Comparison of ENCODE assay signal across 10 cellular contexts in genomic region chr3:188286087-188286513, GRCh38.
DNase-seq lines count a peak whose midpoint lies in the region; ATAC-seq and TF ChIP-seq lines count a peak whose summit lies in the region.
"Had no signal": no experiment of that assay in that cellular context is flagged by ENCODE, and none has a peak within 500 bp of the region (broad histone marks: within the 10 kb centered on the region; RNA-seq: fewer than 3 reads in every experiment).

No MANE protein-coding gene starts in this region.

- H3K27me3 ChIP-seq in adrenal gland = no peaks in the 10 kb centered on the region

- H3K9me3 ChIP-seq in adrenal gland (replicated peaks in 1 of 3) = no peaks in the 10 kb centered on the region

- 33 to 40% (median 37%) methylated on average over 3 of the region's 3 CpGs for WGBS in adrenal gland, 4 donors

- intact Hi-C loops in adrenal gland (cut with DNase I) (loop anchor here in 1 of 2 donors (10.0 kb wide), 1 partner anchor 541 kb away; the partner anchor contains the start of gene BCL6), left cardiac atrium (cut with DNase I) (no loop called here)

- peaks cover 3 to 26% of the 10 kb centered on the region in 2 donors for H3K36me3 Mint-ChIP-seq in stimulated activated naive B cell treated with anti-CD40 and anti-IgM and Interleukin-4, amounts not matched to agents 10 μg/mL and 1 μg/mL and 100 μg/mL, for 72 hours

- peak; percentile 88 for DNase-seq in HFF-Myc (ENCODE audit: extremely low read depth, low read depth)
- DNase-seq in adrenal gland = peak; percentile 56 to 80 (median 74)
- DNase-seq in left cardiac atrium = peak; percentile 65
- DNase-seq in stimulated activated naive B cell treated with anti-CD40 and anti-IgM and Interleukin-4, amounts not matched to agents 10 μg/mL and 1 μg/mL and 100 μg/mL, for 72 hours = no peak
- DNase-seq in epidermal melanocyte (ENCODE audit: insufficient read length, low spot score) = no peak
- no peak for DNase-seq in NCI-H1436 treated with DMSO at 0.1 percent for 48 hours (lab: John Stamatoyannopoulos, UW)
- no peak for DNase-seq in cerebellar cortex (ENCODE audit: low spot score)
- DNase-seq: effector CD4-positive, alpha-beta T cell had no signal

- H3K4me1 Mint-ChIP-seq in stimulated activated naive B cell treated with anti-CD40 and anti-IgM and Interleukin-4, amounts not matched to agents 10 μg/mL and 1 μg/mL and 100 μg/mL, for 72 hours = peaks cover 39 to 63% of the 10 kb centered on the region in 2 donors

- peaks cover 34 to 67% of the 10 kb centered on the region in 2 donors for H3K4me1 ChIP-seq in adrenal gland (replicated peaks in 1 of 2)

- no peaks in the 10 kb centered on the region for H3K27me3 Mint-ChIP-seq in stimulated activated naive B cell treated with anti-CD40 and anti-IgM and Interleukin-4, amounts not matched to agents 10 μg/mL and 1 μg/mL and 100 μg/mL, for 72 hours

- no peaks in the 10 kb centered on the region for H3K36me3 ChIP-seq in adrenal gland (replicated peaks in 1 of 2)

- ATAC-seq in left cardiac atrium (peak; percentile 54 to 96), HG02623 (IDR thresholded peaks at IDR 0.05; ENCODE audit: unreplicated experiment) (no peak)
- peak; percentile 66 for ATAC-seq in stimulated activated naive B cell treated with anti-CD40 and anti-IgM and Interleukin-4, amounts not matched to agents 10 μg/mL and 1 μg/mL and 100 μg/mL, for 72 hours (replicated peaks)

- no peak overlapping the region for H3K4me3 Mint-ChIP-seq in stimulated activated naive B cell treated with anti-CD40 and anti-IgM and Interleukin-4, amounts not matched to agents 10 μg/mL and 1 μg/mL and 100 μg/mL, for 72 hours
- H3K4me3 Mint-ChIP-seq: T-helper 1 cell treated with Interleukin-12 subunit alpha and Interleukin-12 subunit beta and Interleukin-4 antibody, amounts not matched to agents 30 μg/mL and 1 μg/mL, for 36 hours had no signal

- no peak overlapping the region for H3K27ac Mint-ChIP-seq in stimulated activated naive B cell treated with anti-CD40 and anti-IgM and Interleukin-4, amounts not matched to agents 10 μg/mL and 1 μg/mL and 100 μg/mL, for 72 hours
- H3K27ac Mint-ChIP-seq: T-helper 1 cell treated with Interleukin-12 subunit alpha and Interleukin-12 subunit beta and Interleukin-4 antibody, amounts not matched to agents 30 μg/mL and 1 μg/mL, for 36 hours had no signal

- peak overlapping the region in 4 of 5 donors; percentile 4 to 75 (median 48) for H3K27ac ChIP-seq in adrenal gland

- no peak overlapping the region for H3K4me3 ChIP-seq in HFF-Myc (replicated peaks; ENCODE audit: low read depth, low read length)
- no peak overlapping the region for H3K4me3 ChIP-seq in adrenal gland

- H3K9me3 Mint-ChIP-seq in stimulated activated naive B cell treated with anti-CD40 and anti-IgM and Interleukin-4, amounts not matched to agents 10 μg/mL and 1 μg/mL and 100 μg/mL, for 72 hours = no peaks in the 10 kb centered on the region
- H3K9me3 Mint-ChIP-seq: T-helper 1 cell treated with Interleukin-12 subunit alpha and Interleukin-12 subunit beta and Interleukin-4 antibody, amounts not matched to agents 30 μg/mL and 1 μg/mL, for 36 hours had no signal

- TF ChIP-seq CTCF in HFF-Myc (IDR thresholded peaks at IDR 0.05; ENCODE audit: low read depth, low read length, missing control alignments) (no peak), adrenal gland (IDR thresholded peaks at IDR 0.05) (peak in 1 of 6 experiments; percentile 12)

- TF ChIP-seq POLR2A in adrenal gland (IDR thresholded peaks at IDR 0.05) = peak in 1 of 2 donors; percentile 32

Comparison
In these comparisons a context has a peak if more than half of its experiments do, and no peak if none do; other contexts are left out.
1. DNase-seq: peak in HFF-Myc (single experiment), adrenal gland (7 of 7) and left cardiac atrium (single experiment); none in stimulated activated naive B cell treated with anti-CD40 and anti-IgM and Interleukin-4, amounts not matched to agents 10 μg/mL and 1 μg/mL and 100 μg/mL, for 72 hours (single experiment), epidermal melanocyte (single experiment), NCI-H1436 treated with DMSO at 0.1 percent for 48 hours (single experiment) and cerebellar cortex (single experiment).